In genomic region chr21:25501996-25502665, GRCh38 we compare ENCODE assay signal across 8 cellular contexts.
DNase-seq lines count a peak whose midpoint lies in the region; ATAC-seq lines count a peak whose summit lies in the region.

No MANE protein-coding gene starts in this region.

- H3K36me3 Mint-ChIP-seq in activated T-cell treated with anti-CD3 and anti-CD28 coated beads, Interleukin-2, amount 50 U/mL, for 24 hours (ENCODE audit: low read depth) = peaks cover 85% of the 10 kb centered on the region

- peak overlapping the region; percentile 98 for H3K27ac Mint-ChIP-seq in activated T-cell treated with anti-CD3 and anti-CD28 coated beads, Interleukin-2, amount 50 U/mL, for 24 hours

- peaks cover 32% of the 10 kb centered on the region for H3K9me3 Mint-ChIP-seq in activated T-cell treated with anti-CD3 and anti-CD28 coated beads, Interleukin-2, amount 50 U/mL, for 24 hours

- H3K36me3 ChIP-seq in effector memory CD4-positive, alpha-beta T cell (ENCODE audit: control insufficient read depth, insufficient read depth, low read length) = no peaks in the 10 kb centered on the region

- no peak for DNase-seq in activated CD4-positive, CD25-positive, alpha-beta regulatory T cell treated with anti-CD3 and anti-CD28 coated beads, Interleukin-2, amount 50 U/mL, for 72 hours
- peak; percentile 64 for DNase-seq in activated T-cell treated with anti-CD3 and anti-CD28 coated beads, Interleukin-2, amount 50 U/mL, for 24 hours
- DNase-seq in stimulated activated CD8-positive, alpha-beta memory T cell treated with anti-CD3 and anti-CD28 coated beads, Interleukin-4, amount 100 ng/mL, for 24 hours (ENCODE audit: low read depth) = peak; percentile 15
- no peak for DNase-seq in effector memory CD4-positive, alpha-beta T cell
- DNase-seq in NCI-H1048 (lab: John Stamatoyannopoulos, UW) (no peak), C1 segment of cervical spinal cord (lab: John Stamatoyannopoulos, UW) (no peak)

- H3K9me3 ChIP-seq in effector memory CD4-positive, alpha-beta T cell (ENCODE audit: control insufficient read depth, low read length) = no peaks in the 10 kb centered on the region

- H3K4me1 ChIP-seq in effector memory CD4-positive, alpha-beta T cell (ENCODE audit: control insufficient read depth, insufficient read depth, low read length, poor library complexity, severe bottlenecking) = no peaks in the 10 kb centered on the region

- H3K4me3 ChIP-seq in effector memory CD4-positive, alpha-beta T cell (ENCODE audit: insufficient read depth, low read depth, low read length, poor library complexity, severe bottlenecking) = no peak overlapping the region

- no peaks in the 10 kb centered on the region for H3K27me3 ChIP-seq in effector memory CD4-positive, alpha-beta T cell (replicated peaks; ENCODE audit: control insufficient read depth, insufficient read depth, low read length, poor library complexity, severe bottlenecking)

- no peak overlapping the region for H3K27ac ChIP-seq in effector memory CD4-positive, alpha-beta T cell (ENCODE audit: insufficient read depth, low read length, poor library complexity, severe bottlenecking)

- H3K4me3 Mint-ChIP-seq in activated T-cell treated with anti-CD3 and anti-CD28 coated beads, Interleukin-2, amount 50 U/mL, for 24 hours = peak overlapping the region; percentile 60

- H3K27me3 Mint-ChIP-seq in activated T-cell treated with anti-CD3 and anti-CD28 coated beads, Interleukin-2, amount 50 U/mL, for 24 hours = no peaks in the 10 kb centered on the region

- peak; percentile 94 to 97 for ATAC-seq in activated CD4-positive, CD25-positive, alpha-beta regulatory T cell treated with anti-CD3 and anti-CD28 coated beads, Interleukin-2, amount 50 U/mL, for 24 hours
- peak; percentile 67 for ATAC-seq in HG03354 (IDR thresholded peaks at IDR 0.05; ENCODE audit: poor library complexity, severe bottlenecking, unreplicated experiment)

- peaks cover 89% of the 10 kb centered on the region for H3K4me1 Mint-ChIP-seq in activated T-cell treated with anti-CD3 and anti-CD28 coated beads, Interleukin-2, amount 50 U/mL, for 24 hours (ENCODE audit: low read depth)

Comparison
In these comparisons a context has a peak if more than half of its experiments do, and no peak if none do; other contexts are left out.
1. DNase-seq: peak in activated T-cell treated with anti-CD3 and anti-CD28 coated beads, Interleukin-2, amount 50 U/mL, for 24 hours (single experiment) and stimulated activated CD8-positive, alpha-beta memory T cell treated with anti-CD3 and anti-CD28 coated beads, Interleukin-4, amount 100 ng/mL, for 24 hours (single experiment); none in activated CD4-positive, CD25-positive, alpha-beta regulatory T cell treated with anti-CD3 and anti-CD28 coated beads, Interleukin-2, amount 50 U/mL, for 72 hours (single experiment), effector memory CD4-positive, alpha-beta T cell (0 of 3), NCI-H1048 (single experiment) and C1 segment of cervical spinal cord (0 of 14).